Comparison of ENCODE assay signal across 10 cellular contexts in the genomic region with DNA sequence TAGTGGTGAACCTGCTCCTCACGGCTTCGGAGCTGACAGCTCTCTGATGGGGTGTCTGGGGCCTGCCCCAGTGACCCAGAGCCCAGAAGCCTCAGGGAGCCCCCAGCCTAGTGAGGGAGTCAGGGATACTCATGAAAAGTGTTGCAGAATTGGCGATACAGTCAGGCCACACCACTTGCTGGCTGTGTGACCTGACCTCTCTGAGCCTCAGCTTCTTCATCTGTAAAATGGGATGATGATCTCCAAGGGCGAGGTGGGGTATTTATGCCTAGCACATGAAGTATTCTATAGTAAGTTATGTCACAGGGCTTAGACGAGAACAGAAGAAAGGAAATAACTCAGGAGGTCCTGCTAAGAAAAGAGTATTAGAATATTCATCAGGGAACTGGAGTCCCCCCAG. TPM values are rescaled to one million over a fixed set of nuclear protein-coding genes. Genes with fewer than 3 reads are reported as not detected.
A peak's percentile ranks its signal among the peaks of the same experiment; 100 is the strongest.
DNase-seq lines count a peak whose midpoint lies in the region; ATAC-seq, FAIRE-seq and TF ChIP-seq lines count a peak whose summit lies in the region.
"Had no signal": no experiment of that assay in that cellular context is flagged by ENCODE, and none has a peak within 500 bp of the region (broad histone marks: within the 10 kb centered on the region; RNA-seq: fewer than 3 reads in every experiment).

No MANE protein-coding gene starts in this region.

- H3K4me3 Mint-ChIP-seq in dendritic cell treated with granulocyte-macrophage colony-stimulating factor and Interleukin-4, amounts not matched to agents 40 ng/mL and 50 ng/mL, for 4 days: peak overlapping the region; percentile 96

- H3K4me1 Mint-ChIP-seq in dendritic cell treated with granulocyte-macrophage colony-stimulating factor and Interleukin-4, amounts not matched to agents 40 ng/mL and 50 ng/mL, for 4 days (ENCODE audit: low read depth): peaks cover 79% of the 10 kb centered on the region

- peaks cover 0 to 35% (median 0%) of the 10 kb centered on the region in 7 donors for H3K27me3 ChIP-seq in heart right ventricle
- no peaks in the 10 kb centered on the region for H3K27me3 ChIP-seq in muscle layer of duodenum (ENCODE audit: low read depth, low read length)

- H3K27ac ChIP-seq in heart right ventricle (peak overlapping the region in 4 of 10 donors; percentile 25 to 88 (median 74)), muscle layer of duodenum (ENCODE audit: low read length) (no peak overlapping the region)

- H3K4me1 ChIP-seq in heart right ventricle (peaks cover 2 to 66% (median 20%) of the 10 kb centered on the region in 9 donors), muscle layer of duodenum (ENCODE audit: control insufficient read depth in 1 of 2, insufficient read depth in 2 of 2, low read length in 2 of 2) (peaks cover 28 to 56% of the 10 kb centered on the region in 2 donors)

- peaks cover 77% of the 10 kb centered on the region for H3K36me3 Mint-ChIP-seq in dendritic cell treated with granulocyte-macrophage colony-stimulating factor and Interleukin-4, amounts not matched to agents 40 ng/mL and 50 ng/mL, for 4 days (ENCODE audit: low read depth)

- TF ChIP-seq CTCF in heart right ventricle (IDR thresholded peaks at IDR 0.05): no peak

- FAIRE-seq in GM19239 (lab: Jason Lieb, UNC): no peak

- H3K4me3 ChIP-seq in heart right ventricle: peak overlapping the region in 6 of 10 donors; percentile 8 to 85 (median 64)
- peak overlapping the region; percentile 74 to 87 for H3K4me3 ChIP-seq in muscle layer of duodenum (ENCODE audit: low read depth in 1 of 2, low read length in 2 of 2)

- peak overlapping the region; percentile 78 for H3K27ac Mint-ChIP-seq in dendritic cell treated with granulocyte-macrophage colony-stimulating factor and Interleukin-4, amounts not matched to agents 40 ng/mL and 50 ng/mL, for 4 days

- WGBS in heart right ventricle, 2 donors: 85 to 94% methylated on average over 5 of the region's 5 CpGs

- ATAC-seq in heart right ventricle (no peak), left ventricle myocardium superior (no peak), GM19463 (IDR thresholded peaks at IDR 0.05; ENCODE audit: unreplicated experiment) (no peak), GM21825 (IDR thresholded peaks at IDR 0.05; ENCODE audit: unreplicated experiment) (no peak)

- H3K9me3 ChIP-seq in heart right ventricle (no peaks in the 10 kb centered on the region), muscle layer of duodenum (ENCODE audit: control insufficient read depth in 1 of 2, low read length in 2 of 2) (no peaks in the 10 kb centered on the region)

- no peaks in the 10 kb centered on the region for H3K9me3 Mint-ChIP-seq in dendritic cell treated with granulocyte-macrophage colony-stimulating factor and Interleukin-4, amounts not matched to agents 40 ng/mL and 50 ng/mL, for 4 days

- H3K27me3 Mint-ChIP-seq in dendritic cell treated with granulocyte-macrophage colony-stimulating factor and Interleukin-4, amounts not matched to agents 40 ng/mL and 50 ng/mL, for 4 days: peaks cover 13% of the 10 kb centered on the region

- intact Hi-C loops in heart right ventricle (cut with DNase I): loop anchor here in 2 of 10 donors (10.0 kb wide), 2 partner anchors 60 to 150 kb away; no protein-coding TSS in a partner anchor
- intact Hi-C loops in left ventricle myocardium superior (cut with micrococcal nuclease): loop anchor here (10.0 kb wide), 1 partner anchor 120 kb away; no protein-coding TSS in a partner anchor
- intact Hi-C loops in dendritic cell treated with granulocyte-macrophage colony-stimulating factor and Interleukin-4, amounts not matched to agents 40 ng/mL and 50 ng/mL, for 4 days (cut with micrococcal nuclease): loop anchor here (2.0 to 10.0 kb wide), 2 partner anchors 14 to 60 kb away; no protein-coding TSS in a partner anchor

- no peaks in the 10 kb centered on the region for H3K36me3 ChIP-seq in heart right ventricle
- H3K36me3 ChIP-seq in muscle layer of duodenum (ENCODE audit: control insufficient read depth in 1 of 2, insufficient read depth in 2 of 2, low read length in 2 of 2): no peaks in the 10 kb centered on the region

- DNase-seq in heart right ventricle: no peak
- DNase-seq in left ventricle myocardium superior: no peak
- DNase-seq in midbrain (lab: John Stamatoyannopoulos, UW): no peak
- no peak for DNase-seq in GM19239 (ENCODE audit: insufficient read length, low spot score)
- DNase-seq: kidney glomerular epithelial cell, MV-4-11 had no signal

RNA-seq across cellular contexts. Expression of a gene that starts 1.6 kb away (rescaled TPM):
- total RNA-seq in heart right ventricle (1 to 10 TPM; 2.0 to 9.5 (median 2.8) TPM), left ventricle myocardium superior (4.9 TPM)
- polyA plus RNA-seq in heart right ventricle: 1 to 10 TPM; 3.8 to 3.9 TPM
